1 cellular context compared by ENCODE assay signal in the genomic region with DNA sequence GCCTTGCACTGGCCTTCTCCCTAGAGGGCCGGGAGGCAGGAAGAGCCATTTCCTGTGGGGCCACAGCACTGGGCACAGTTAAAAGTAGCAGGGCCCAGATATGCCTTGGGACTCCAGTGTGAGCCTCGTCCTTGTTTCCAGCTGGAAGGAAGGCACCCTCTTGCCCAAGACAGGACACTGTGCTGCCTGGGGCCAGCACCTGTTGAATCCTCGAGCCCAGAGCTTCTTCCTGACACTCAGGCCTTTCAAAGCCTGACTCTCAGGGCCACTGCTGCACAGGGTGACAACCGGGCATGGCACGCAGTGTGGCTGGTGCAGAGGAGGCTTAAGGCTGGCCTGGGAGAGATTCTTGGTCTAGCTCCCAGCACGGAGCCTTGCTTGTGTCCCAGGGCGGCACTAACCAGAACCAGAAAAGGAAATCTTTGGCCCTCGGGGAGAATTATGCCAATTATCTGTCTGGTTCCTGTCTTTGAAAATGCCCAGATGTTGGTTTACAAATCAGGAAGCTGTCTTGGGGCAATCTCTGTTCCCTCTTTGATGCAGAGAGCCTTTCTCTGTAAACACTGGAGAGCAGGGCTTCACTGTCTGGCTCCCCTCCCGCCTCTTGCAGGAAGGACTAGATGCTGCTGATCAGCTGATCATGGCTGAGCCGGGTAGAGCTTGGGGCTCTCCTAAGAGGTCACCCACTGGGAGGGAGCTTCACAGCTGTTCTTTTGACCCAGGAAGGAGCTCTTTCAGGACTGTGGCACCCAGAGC.
A peak's percentile ranks its signal among the peaks of the same experiment; 100 is the strongest.
TF ChIP-seq lines count a peak whose summit lies in the region.

No MANE protein-coding gene starts in this region.

TF ChIP-seq in K562, 482 proteins besides CTCF, POLR2A, EP300 and RAD21:
- no peak for TF ChIP-seq HDGF (IDR thresholded peaks at IDR 0.05)
- TF ChIP-seq CHD4 (IDR thresholded peaks at IDR 0.05; ENCODE audit: insufficient read depth, insufficient replicate concordance, low read depth, low read length, poor library complexity, severe bottlenecking) = no peak
- no peak for TF ChIP-seq CHD2 (IDR thresholded peaks at IDR 0.05; ENCODE audit: low read depth, low read length)
- no peak for TF ChIP-seq ZNF282 (CRISPR knock-in tag; IDR thresholded peaks at IDR 0.05)
- TF ChIP-seq DNMT1 (IDR thresholded peaks at IDR 0.05) = no peak
- TF ChIP-seq, protein P1, sequence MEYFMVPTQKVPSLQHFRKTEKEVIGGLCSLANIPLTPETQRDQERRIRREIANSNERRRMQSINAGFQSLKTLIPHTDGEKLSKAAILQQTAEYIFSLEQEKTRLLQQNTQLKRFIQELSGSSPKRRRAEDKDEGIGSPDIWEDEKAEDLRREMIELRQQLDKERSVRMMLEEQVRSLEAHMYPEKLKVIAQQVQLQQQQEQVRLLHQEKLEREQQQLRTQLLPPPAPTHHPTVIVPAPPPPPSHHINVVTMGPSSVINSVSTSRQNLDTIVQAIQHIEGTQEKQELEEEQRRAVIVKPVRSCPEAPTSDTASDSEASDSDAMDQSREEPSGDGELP (CRISPR knock-in tag; IDR thresholded peaks at IDR 0.05; ENCODE audit: borderline replicate concordance) = 0 out of 2 replicates have a peak, but pooled peaks have one; percentile 17
- TF ChIP-seq, protein P2, sequence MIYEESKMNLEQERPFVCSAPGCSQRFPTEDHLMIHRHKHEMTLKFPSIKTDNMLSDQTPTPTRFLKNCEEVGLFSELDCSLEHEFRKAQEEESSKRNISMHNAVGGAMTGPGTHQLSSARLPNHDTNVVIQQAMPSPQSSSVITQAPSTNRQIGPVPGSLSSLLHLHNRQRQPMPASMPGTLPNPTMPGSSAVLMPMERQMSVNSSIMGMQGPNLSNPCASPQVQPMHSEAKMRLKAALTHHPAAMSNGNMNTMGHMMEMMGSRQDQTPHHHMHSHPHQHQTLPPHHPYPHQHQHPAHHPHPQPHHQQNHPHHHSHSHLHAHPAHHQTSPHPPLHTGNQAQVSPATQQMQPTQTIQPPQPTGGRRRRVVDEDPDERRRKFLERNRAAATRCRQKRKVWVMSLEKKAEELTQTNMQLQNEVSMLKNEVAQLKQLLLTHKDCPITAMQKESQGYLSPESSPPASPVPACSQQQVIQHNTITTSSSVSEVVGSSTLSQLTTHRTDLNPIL (CRISPR knock-in tag; IDR thresholded peaks at IDR 0.05) = no peak
- no peak for TF ChIP-seq CBX2 (IDR thresholded peaks at IDR 0.05; ENCODE audit: insufficient read depth, low read length, poor library complexity, severe bottlenecking)
TF ChIP-seq in K562: peak in this region for 1.
